ENCODE assay signal across 1 cellular context in the genomic region with DNA sequence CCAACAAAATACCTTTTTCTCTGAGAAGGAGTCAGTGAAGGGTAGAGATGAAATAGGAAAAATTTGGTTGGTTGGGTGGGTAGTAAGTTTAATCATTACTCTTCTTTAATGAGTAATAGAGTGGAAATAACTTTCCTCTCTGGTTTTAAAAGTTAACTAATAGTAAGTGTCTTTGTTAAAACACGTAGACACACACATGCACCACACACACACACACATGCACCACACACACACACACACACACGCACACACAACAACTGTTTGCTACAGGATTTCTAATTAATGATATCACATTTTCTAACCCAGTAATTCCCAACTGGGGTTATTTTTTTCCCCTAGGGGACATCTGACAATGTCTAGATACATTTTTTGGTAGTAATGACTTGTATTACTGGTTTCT.
TF ChIP-seq lines count a peak whose summit lies in the region.

No MANE protein-coding gene starts in this region.

TF ChIP-seq in GM12878, 131 proteins besides CTCF, POLR2A, EP300 and RAD21 (continued from another document):
- TF ChIP-seq SMAD1 (IDR thresholded peaks at IDR 0.05; ENCODE audit: low read depth, partially characterized antibody): peak; percentile 15
- TF ChIP-seq NBN (IDR thresholded peaks at IDR 0.05): peak; percentile 80
- TF ChIP-seq, protein P1, sequence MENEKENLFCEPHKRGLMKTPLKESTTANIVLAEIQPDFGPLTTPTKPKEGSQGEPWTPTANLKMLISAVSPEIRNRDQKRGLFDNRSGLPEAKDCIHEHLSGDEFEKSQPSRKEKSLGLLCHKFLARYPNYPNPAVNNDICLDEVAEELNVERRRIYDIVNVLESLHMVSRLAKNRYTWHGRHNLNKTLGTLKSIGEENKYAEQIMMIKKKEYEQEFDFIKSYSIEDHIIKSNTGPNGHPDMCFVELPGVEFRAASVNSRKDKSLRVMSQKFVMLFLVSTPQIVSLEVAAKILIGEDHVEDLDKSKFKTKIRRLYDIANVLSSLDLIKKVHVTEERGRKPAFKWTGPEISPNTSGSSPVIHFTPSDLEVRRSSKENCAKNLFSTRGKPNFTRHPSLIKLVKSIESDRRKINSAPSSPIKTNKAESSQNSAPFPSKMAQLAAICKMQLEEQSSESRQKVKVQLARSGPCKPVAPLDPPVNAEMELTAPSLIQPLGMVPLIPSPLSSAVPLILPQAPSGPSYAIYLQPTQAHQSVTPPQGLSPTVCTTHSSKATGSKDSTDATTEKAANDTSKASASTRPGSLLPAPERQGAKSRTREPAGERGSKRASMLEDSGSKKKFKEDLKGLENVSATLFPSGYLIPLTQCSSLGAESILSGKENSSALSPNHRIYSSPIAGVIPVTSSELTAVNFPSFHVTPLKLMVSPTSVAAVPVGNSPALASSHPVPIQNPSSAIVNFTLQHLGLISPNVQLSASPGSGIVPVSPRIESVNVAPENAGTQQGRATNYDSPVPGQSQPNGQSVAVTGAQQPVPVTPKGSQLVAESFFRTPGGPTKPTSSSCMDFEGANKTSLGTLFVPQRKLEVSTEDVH (IDR thresholded peaks at IDR 0.05; ENCODE audit: low read depth, partially characterized antibody): no peak
- peak; percentile 78 for TF ChIP-seq MEF2B (IDR thresholded peaks at IDR 0.05; ENCODE audit: partially characterized antibody, poor library complexity, severe bottlenecking)
- peak; percentile 57 for TF ChIP-seq IKZF1 (conservative IDR thresholded peaks at IDR 0.05)
- peak; percentile 83 for TF ChIP-seq ATF7 (IDR thresholded peaks at IDR 0.05; ENCODE audit: low read depth)
- TF ChIP-seq IKZF2 (IDR thresholded peaks at IDR 0.05): peak; percentile 53 to 70; a peak in 2 of 4 replicates
- TF ChIP-seq JUND (IDR thresholded peaks at IDR 0.05; ENCODE audit: low read depth, low read length): no peak
